In the genomic region with DNA sequence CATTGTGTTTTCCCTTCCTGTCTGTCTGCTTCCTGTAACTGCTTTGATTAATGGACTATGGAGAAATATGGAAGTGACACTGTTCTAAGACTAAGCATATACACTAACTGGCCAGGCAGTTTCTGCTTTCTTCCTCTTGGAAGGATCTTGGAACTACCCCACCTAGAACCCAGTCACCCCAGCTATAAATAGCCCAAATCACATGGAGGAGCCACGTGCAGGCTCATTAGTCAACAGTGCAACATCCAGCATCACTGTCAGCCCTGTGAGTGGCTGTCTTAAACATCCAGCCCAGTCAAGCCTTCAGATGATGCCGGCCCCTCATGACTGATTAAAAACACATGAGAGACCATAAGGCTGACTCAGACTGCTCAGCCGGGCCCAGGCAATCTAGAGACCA, we compare ENCODE assay signal across 12 cellular contexts. TPM values are rescaled to one million over a fixed set of nuclear protein-coding genes. Genes with fewer than 3 reads are reported as not detected.
DNase-seq lines count a peak whose midpoint lies in the region; ATAC-seq, FAIRE-seq and TF ChIP-seq lines count a peak whose summit lies in the region.
"Had no signal": no experiment of that assay in that cellular context is flagged by ENCODE, and none has a peak within 500 bp of the region (broad histone marks: within the 10 kb centered on the region; RNA-seq: fewer than 3 reads in every experiment).

No MANE protein-coding gene starts in this region.

- no peak for TF ChIP-seq POLR2A in GM12892 (IDR thresholded peaks at IDR 0.05; ENCODE audit: low read depth, low read length)

- no peaks in the 10 kb centered on the region for H3K36me3 Mint-ChIP-seq in stimulated activated memory B cell treated with anti-CD40 and anti-IgM and Interleukin-4, amounts not matched to agents 10 μg/mL and 1 μg/mL and 100 μg/mL, for 72 hours

- peaks cover 2% of the 10 kb centered on the region for H3K36me3 ChIP-seq in brain microvascular endothelial cell (replicated peaks)

- H3K4me1 Mint-ChIP-seq in stimulated activated memory B cell treated with anti-CD40 and anti-IgM and Interleukin-4, amounts not matched to agents 10 μg/mL and 1 μg/mL and 100 μg/mL, for 72 hours: no peaks in the 10 kb centered on the region

- no peak overlapping the region for H3K27ac Mint-ChIP-seq in stimulated activated memory B cell treated with anti-CD40 and anti-IgM and Interleukin-4, amounts not matched to agents 10 μg/mL and 1 μg/mL and 100 μg/mL, for 72 hours

- in situ Hi-C loops in ACHN (cut with HindIII; ENCODE audit: low pct_ligation_motif_present, low pct_unique_long_range_greater_than_20kb, low sequenced_read_pairs): no loop called here
- in situ Hi-C loops in brain microvascular endothelial cell (cut with HindIII; ENCODE audit: low pct_ligation_motif_present, low sequenced_read_pairs): no loop called here

- no peak for TF ChIP-seq CTCF in brain microvascular endothelial cell (IDR thresholded peaks at IDR 0.05; ENCODE audit: low read depth, low read length, missing control alignments)

- no peak for FAIRE-seq in GM12892 (lab: Jason Lieb, UNC)
- FAIRE-seq: D721Med, HTR-8/SVneo had no signal

- H3K27me3 ChIP-seq in brain microvascular endothelial cell (replicated peaks): no peaks in the 10 kb centered on the region

- H3K4me3 Mint-ChIP-seq in stimulated activated memory B cell treated with anti-CD40 and anti-IgM and Interleukin-4, amounts not matched to agents 10 μg/mL and 1 μg/mL and 100 μg/mL, for 72 hours: no peak overlapping the region

- H3K9me3 Mint-ChIP-seq in stimulated activated memory B cell treated with anti-CD40 and anti-IgM and Interleukin-4, amounts not matched to agents 10 μg/mL and 1 μg/mL and 100 μg/mL, for 72 hours: no peaks in the 10 kb centered on the region

- peak overlapping the region; percentile 59 for H3K27ac ChIP-seq in brain microvascular endothelial cell

- no peak for ATAC-seq in stimulated activated memory B cell treated with anti-CD40 and anti-IgM and Interleukin-4, amounts not matched to agents 10 μg/mL and 1 μg/mL and 100 μg/mL, for 72 hours

- no peak overlapping the region for H3K4me3 ChIP-seq in brain microvascular endothelial cell (ENCODE audit: low read depth, low read length)

- DNase-seq in ACHN: peak; percentile 57
- DNase-seq in HK-2 (ENCODE audit: unreplicated experiment): peak; percentile 64
- peak; percentile 97 for DNase-seq in brain microvascular endothelial cell
- DNase-seq in kidney tubule cell (ENCODE audit: low spot score): peak; percentile 98
- DNase-seq in hippocampal formation (lab: John Stamatoyannopoulos, UW): no peak
- no peak for DNase-seq in RPMI8226
- no peak for DNase-seq in GM12892 (ENCODE audit: insufficient read length)
- DNase-seq: activated effector memory CD4-positive, alpha-beta T cell treated with Interleukin-2 at 50 U/mL for 16 hours; SHP77 had no signal

- H3K27me3 Mint-ChIP-seq in stimulated activated memory B cell treated with anti-CD40 and anti-IgM and Interleukin-4, amounts not matched to agents 10 μg/mL and 1 μg/mL and 100 μg/mL, for 72 hours: no peaks in the 10 kb centered on the region

RNA-seq across cellular contexts. Expression of a gene that starts 39.2 kb away (rescaled TPM):
- 60.5 TPM for polyA plus RNA-seq in GM12892 (2012; ENCODE audit: missing spikeins)

Comparison
In these comparisons a context has a peak if more than half of its experiments do, and no peak if none do; other contexts are left out.
1. DNase-seq: peak in ACHN (single experiment), HK-2 (single experiment), brain microvascular endothelial cell (single experiment) and kidney tubule cell (single experiment); none in hippocampal formation (0 of 2), RPMI8226 (single experiment) and GM12892 (single experiment).